In the genomic region with DNA sequence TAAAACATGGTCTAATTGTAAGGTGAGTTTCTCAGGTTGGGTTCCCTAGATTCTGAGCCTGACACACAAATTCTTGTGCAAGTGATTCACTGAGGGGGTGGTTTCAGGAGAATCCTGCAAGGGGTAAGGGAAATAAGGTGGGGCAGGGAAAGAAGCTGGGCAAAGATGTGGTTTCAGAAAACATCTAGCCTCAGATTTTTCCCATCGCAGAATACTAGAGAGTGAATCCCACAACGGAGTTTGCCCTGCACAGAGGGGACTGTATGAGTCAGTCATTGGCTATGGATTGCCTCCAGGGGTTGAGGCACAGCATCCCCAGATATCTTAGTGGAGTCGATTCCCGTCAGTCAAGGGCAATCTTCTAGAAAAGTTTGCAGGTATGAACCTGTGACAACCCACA, we compare ENCODE assay signal across 27 cellular contexts.
A peak's percentile ranks its signal among the peaks of the same experiment; 100 is the strongest.
DNase-seq lines count a peak whose midpoint lies in the region; ATAC-seq and TF ChIP-seq lines count a peak whose summit lies in the region.
"Had no signal": no experiment of that assay in that cellular context is flagged by ENCODE, and none has a peak within 500 bp of the region (broad histone marks: within the 10 kb centered on the region; RNA-seq: fewer than 3 reads in every experiment).

No MANE protein-coding gene starts in this region.

- H2BK15ac ChIP-seq in IMR-90 (ENCODE audit: low read depth, low read length): no peak overlapping the region

- dilution Hi-C loops in IMR-90 (cut with HindIII; ENCODE audit: low sequenced_read_pairs, unreplicated experiment): no loop called here

- H3K4me3 ChIP-seq in IMR-90 (ENCODE audit: insufficient read depth, low read depth, low read length): no peak overlapping the region
- H3K4me3 ChIP-seq: lung, prostate gland, transverse colon had no signal

- H4K20me1 ChIP-seq in IMR-90 (ENCODE audit: insufficient read depth, low read length): no peaks in the 10 kb centered on the region

- H4K8ac ChIP-seq in IMR-90 (ENCODE audit: low read depth in 2 of 2, low read length in 2 of 2): no peak overlapping the region

- H3K23ac ChIP-seq in IMR-90 (ENCODE audit: low read depth, low read length): no peak overlapping the region

- no peaks in the 10 kb centered on the region for H3K4me1 ChIP-seq in IMR-90 (ENCODE audit: control insufficient read depth, insufficient read depth, low read length)
- H3K4me1 ChIP-seq: prostate gland, transverse colon had no signal

- peak overlapping the region; percentile 13; the same call in 1 of the 2 replicates for H3K4ac ChIP-seq in IMR-90 (ENCODE audit: low read depth, low read length)

- CTCF ChIA-PET in IMR-90 (lab: Yijun Ruan, JAX): no interaction called here

- POLR2A ChIA-PET in IMR-90 (lab: Charles Lee; ENCODE audit: unreplicated experiment): no interaction called here

- H3K4me2 ChIP-seq in IMR-90 (ENCODE audit: low read depth, low read length): no peak overlapping the region
- H3K4me2 ChIP-seq: SK-N-SH had no signal

- no TSS peak for BruUV-seq in IMR-90 (replicated peaks; lab: Mats Ljungman, UMichigan)

- in situ Hi-C loops in IMR-90 (cut with MboI; ENCODE audit: low sequenced_read_pairs): no loop called here

- H2AK5ac ChIP-seq in IMR-90 (ENCODE audit: low read depth, low read length): no peak overlapping the region

- H3K9ac ChIP-seq in IMR-90 (ENCODE audit: low read depth, low read length): no peak overlapping the region
- H3K9ac ChIP-seq: SK-N-SH had no signal

- H3K56ac ChIP-seq in IMR-90 (ENCODE audit: extremely low read depth, insufficient read depth, low read length): no peak overlapping the region

- no peaks in the 10 kb centered on the region for H3K27me3 ChIP-seq in IMR-90 (ENCODE audit: control insufficient read depth, insufficient read depth, low read length)
- H3K27me3 ChIP-seq: transverse colon had no signal

- WGBS in IMR-90 (ENCODE audit: extremely low coverage in 2 of 2, insufficient read length in 1 of 2), 2 experiments: 100% methylated on average over 2 of the region's 4 CpGs; no CpG with 5 or more reads in 1 of the 2 experiments

- no peak for TF ChIP-seq POLR2A in IMR-90 (IDR thresholded peaks at IDR 0.05; ENCODE audit: low read depth, low read length)

- DNase-seq in A172 (ENCODE audit: low spot score) (peak; percentile 35), IMR-90 (peak; percentile 11), astrocyte of the hippocampus (ENCODE audit: low read depth, low spot score) (peak; percentile 86), kidney glomerular epithelial cell (lab: John Stamatoyannopoulos, UW) (peak; percentile 82), ecto neural progenitor cell (ENCODE audit: low spot score) (no peak)
- DNase-seq: 8988T; activated CD4-positive, alpha-beta T cell treated with anti-CD3 and anti-CD28 coated beads, Interleukin-2, amount 10 ng/mL, durations not matched to agents 24 days and 14 days; activated naive CD4-positive, alpha-beta T cell treated with anti-CD3 and anti-CD28 coated beads, Interleukin-2, amount 10 ng/mL, durations not matched to agents 7 days and 5 days; activated T-cell treated with anti-CD3 and anti-CD28 coated beads, Interleukin-2, amount 50 U/mL, for 72 hours; AML-193; CD4-positive, alpha-beta memory T cell; effector CD4-positive, alpha-beta T cell; GDM1; KBM-7; MV-4-11; NCI-H146; NCI-H2171 treated with DMSO at 0.1 percent for 48 hours; NCI-H526; SK-N-SH; transverse colon had no signal

- no peaks in the 10 kb centered on the region; the same call in 1 of the 2 replicates for H3K9me1 ChIP-seq in IMR-90 (ENCODE audit: insufficient read depth, low read length)

- ATAC-seq in IMR-90 (ENCODE audit: low read depth) (no peak), HG03439 (IDR thresholded peaks at IDR 0.05; ENCODE audit: unreplicated experiment) (no peak), GM18868 (IDR thresholded peaks at IDR 0.05; ENCODE audit: unreplicated experiment) (no peak), GM18861 (IDR thresholded peaks at IDR 0.05; ENCODE audit: unreplicated experiment) (no peak)
- ATAC-seq: activated T-cell treated with anti-CD3 and anti-CD28 coated beads, Interleukin-2, amount 50 U/mL, for 72 hours; esophagus mucosa had no signal

- no peaks in the 10 kb centered on the region for H3K79me1 ChIP-seq in IMR-90 (ENCODE audit: low read depth in 1 of 2, low read length in 2 of 2)

- no peaks in the 10 kb centered on the region for H3K9me3 ChIP-seq in IMR-90 (ENCODE audit: control insufficient read depth, insufficient read depth, low read length)
- H3K9me3 ChIP-seq: prostate gland, SK-N-SH, transverse colon had no signal

- no peak for TF ChIP-seq RAD21 in IMR-90 (IDR thresholded peaks at IDR 0.05; ENCODE audit: low read length)

- no peak for TF ChIP-seq CTCF in IMR-90 (conservative IDR thresholded peaks at IDR 0.05; ENCODE audit: low read depth, low read length)

- H2BK120ac ChIP-seq in IMR-90 (ENCODE audit: low read depth, low read length): no peak overlapping the region

- no peak overlapping the region for H3K18ac ChIP-seq in IMR-90 (ENCODE audit: low read depth, low read length)

- H4K5ac ChIP-seq in IMR-90 (ENCODE audit: low read depth, low read length): no peak overlapping the region

- no peaks in the 10 kb centered on the region for H3K36me3 ChIP-seq in IMR-90 (ENCODE audit: control insufficient read depth, insufficient read depth, low read length)
- H3K36me3 ChIP-seq: prostate gland, transverse colon had no signal

- H2AFZ ChIP-seq in IMR-90 (replicated peaks; ENCODE audit: low read length, poor library complexity): no peak overlapping the region

- H2AK9ac ChIP-seq in IMR-90 (replicated peaks; ENCODE audit: low read depth, low read length, poor library complexity): no peak overlapping the region

- no peak overlapping the region for H4K91ac ChIP-seq in IMR-90 (ENCODE audit: insufficient read depth, low read depth, low read length)

- H2BK20ac ChIP-seq in IMR-90 (ENCODE audit: low read depth, low read length): no peak overlapping the region

- H3K27ac ChIP-seq in IMR-90 (ENCODE audit: insufficient read depth, low read length): no peak overlapping the region
- H3K27ac ChIP-seq: prostate gland, transverse colon, VCaP had no signal

- intact Hi-C loops in IMR-90 (cut with micrococcal nuclease): no loop called here

- H3K14ac ChIP-seq in IMR-90 (replicated peaks; ENCODE audit: low read depth, low read length): no peak overlapping the region

- no peak overlapping the region for H2BK5ac ChIP-seq in IMR-90 (ENCODE audit: low read depth, low read length, poor library complexity, severe bottlenecking)

TF ChIP-seq in IMR-90, 13 proteins besides CTCF, POLR2A, EP300 and RAD21:
- no peak for TF ChIP-seq FOS (IDR thresholded peaks at IDR 0.05; ENCODE audit: low read depth, low read length)
- TF ChIP-seq BHLHE40 (IDR thresholded peaks at IDR 0.05; ENCODE audit: low read depth, low read length): no peak
- TF ChIP-seq NFE2L2 (IDR thresholded peaks at IDR 0.05; ENCODE audit: low read depth, low read length): no peak
- no peak for TF ChIP-seq MAZ (IDR thresholded peaks at IDR 0.05; ENCODE audit: borderline replicate concordance, low read depth, low read length)
- no peak for TF ChIP-seq MAFK (IDR thresholded peaks at IDR 0.05; ENCODE audit: low read depth, low read length)
- TF ChIP-seq RFX5 (IDR thresholded peaks at IDR 0.05; ENCODE audit: low read depth, low read length): no peak
- TF ChIP-seq, protein P1, sequence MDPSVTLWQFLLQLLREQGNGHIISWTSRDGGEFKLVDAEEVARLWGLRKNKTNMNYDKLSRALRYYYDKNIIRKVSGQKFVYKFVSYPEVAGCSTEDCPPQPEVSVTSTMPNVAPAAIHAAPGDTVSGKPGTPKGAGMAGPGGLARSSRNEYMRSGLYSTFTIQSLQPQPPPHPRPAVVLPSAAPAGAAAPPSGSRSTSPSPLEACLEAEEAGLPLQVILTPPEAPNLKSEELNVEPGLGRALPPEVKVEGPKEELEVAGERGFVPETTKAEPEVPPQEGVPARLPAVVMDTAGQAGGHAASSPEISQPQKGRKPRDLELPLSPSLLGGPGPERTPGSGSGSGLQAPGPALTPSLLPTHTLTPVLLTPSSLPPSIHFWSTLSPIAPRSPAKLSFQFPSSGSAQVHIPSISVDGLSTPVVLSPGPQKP (IDR thresholded peaks at IDR 0.05; ENCODE audit: borderline replicate concordance, low read depth, low read length): no peak
